ENCODE assay signal across 13 cellular contexts in the genomic region with DNA sequence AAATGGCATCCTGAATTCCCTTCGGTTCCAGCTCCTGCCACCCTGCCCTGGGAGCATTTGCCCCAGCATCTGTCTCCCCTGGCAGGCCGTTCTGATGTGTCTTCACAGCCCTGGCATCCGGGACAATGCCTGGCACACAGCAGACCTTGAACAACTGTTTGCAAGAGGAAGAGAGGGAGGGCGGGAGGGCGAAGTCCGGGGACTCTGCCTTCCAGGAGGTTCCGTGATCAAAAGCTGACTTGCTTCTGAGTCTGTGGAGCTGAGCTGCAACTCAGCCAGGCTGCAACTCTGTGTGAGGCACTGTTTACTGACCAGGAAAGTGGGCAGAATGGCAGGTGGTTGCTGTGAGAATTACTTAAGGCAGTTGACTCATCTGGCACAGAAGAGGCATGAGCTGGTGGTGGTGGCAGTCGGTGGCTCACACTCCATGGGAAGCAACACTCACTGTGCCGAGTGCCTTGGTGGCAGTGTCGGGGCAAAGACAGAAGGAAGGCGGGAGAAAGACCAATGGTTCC.
DNase-seq lines count a peak whose midpoint lies in the region; ATAC-seq, FAIRE-seq and TF ChIP-seq lines count a peak whose summit lies in the region.
"Had no signal": no experiment of that assay in that cellular context is flagged by ENCODE, and none has a peak within 500 bp of the region (broad histone marks: within the 10 kb centered on the region; RNA-seq: fewer than 3 reads in every experiment).

No MANE protein-coding gene starts in this region.

- H2AFZ ChIP-seq in IMR-90 (replicated peaks; ENCODE audit: low read length, poor library complexity), result no peak overlapping the region
- H2AFZ ChIP-seq in astrocyte (ENCODE audit: low read depth, low read length), result peak overlapping the region; percentile 1

- H3K36me3 Mint-ChIP-seq in astrocyte (ENCODE audit: low read depth, unreplicated experiment), result no peaks in the 10 kb centered on the region
- H3K36me3 Mint-ChIP-seq: T-cell had no signal

- H2AK5ac ChIP-seq in IMR-90 (ENCODE audit: low read depth, low read length), result no peak overlapping the region

- FAIRE-seq in astrocyte (lab: Jason Lieb, UNC), result no peak
- FAIRE-seq in D721Med (lab: Jason Lieb, UNC), result no peak

- TF ChIP-seq CTCF in IMR-90 (conservative IDR thresholded peaks at IDR 0.05; ENCODE audit: low read depth, low read length) (no peak), astrocyte (IDR thresholded peaks at IDR 0.05; ENCODE audit: insufficient read depth, low read depth, low read length) (no peak), psoas muscle (IDR thresholded peaks at IDR 0.05) (no peak), D721Med (IDR thresholded peaks at IDR 0.05; ENCODE audit: insufficient read depth, missing control alignments) (no peak)

- in situ Hi-C loops in IMR-90 (cut with MboI; ENCODE audit: low sequenced_read_pairs), result no loop called here

- H3K4me1 Mint-ChIP-seq in astrocyte (ENCODE audit: low read depth, unreplicated experiment), result peaks cover 6% of the 10 kb centered on the region

- no TSS peak for BruUV-seq in IMR-90 (replicated peaks; lab: Mats Ljungman, UMichigan)

- no peak overlapping the region for H4K8ac ChIP-seq in IMR-90 (ENCODE audit: low read depth in 2 of 2, low read length in 2 of 2)

- H3K4me3 ChIP-seq in IMR-90 (ENCODE audit: insufficient read depth, low read depth, low read length), result no peak overlapping the region
- H3K4me3 ChIP-seq in astrocyte (ENCODE audit: insufficient read depth, low read depth, low read length), result no peak overlapping the region
- H3K4me3 ChIP-seq in psoas muscle, result no peak overlapping the region
- H3K4me3 ChIP-seq: thoracic aorta had no signal

- H3K27me3 ChIP-seq in IMR-90 (ENCODE audit: control insufficient read depth, insufficient read depth, low read length), result peaks cover 34% of the 10 kb centered on the region
- peaks cover 4% of the 10 kb centered on the region for H3K27me3 ChIP-seq in astrocyte (ENCODE audit: insufficient read depth, low read length)
- peaks cover 0 to 52% (median 19%) of the 10 kb centered on the region in 3 donors for H3K27me3 ChIP-seq in psoas muscle (ENCODE audit: insufficient read depth in 3 of 3, low read length in 2 of 3)

- no peak for TF ChIP-seq RAD21 in IMR-90 (IDR thresholded peaks at IDR 0.05; ENCODE audit: low read length)

- no peaks in the 10 kb centered on the region for H3K9me3 Mint-ChIP-seq in astrocyte (ENCODE audit: unreplicated experiment)
- H3K9me3 Mint-ChIP-seq: activated CD4-positive, alpha-beta T cell treated with anti-CD3 and anti-CD28 coated beads, Interleukin-2, amount 10 ng/mL, durations not matched to agents 24 days and 14 days; T-cell had no signal

- no peaks in the 10 kb centered on the region for H3K79me1 ChIP-seq in IMR-90 (ENCODE audit: low read depth in 1 of 2, low read length in 2 of 2)

- DNase-seq in IMR-90 (no peak), astrocyte (ENCODE audit: low read depth) (peak; percentile 23), inferior parietal cortex (ENCODE audit: extremely low spot score) (peak; percentile 23), psoas muscle (peak; percentile 47 to 72), D721Med (ENCODE audit: insufficient read length, low spot score) (no peak), germinal center (ENCODE audit: low spot score) (no peak), DMS53 treated with DMSO at 0.1 percent for 48 hours (lab: John Stamatoyannopoulos, UW; ENCODE audit: unreplicated experiment) (no peak)
- DNase-seq: activated CD4-positive, alpha-beta T cell treated with anti-CD3 and anti-CD28 coated beads, Interleukin-2, amount 10 ng/mL, durations not matched to agents 24 days and 14 days; activated effector memory CD4-positive, alpha-beta T cell treated with Interleukin-2 at 50 U/mL for 16 hours; T-cell had no signal

- no peaks in the 10 kb centered on the region for H3K79me2 ChIP-seq in astrocyte (ENCODE audit: insufficient read depth, low read length)

- intact Hi-C loops in IMR-90 (cut with micrococcal nuclease), result no loop called here
- intact Hi-C loops in psoas muscle (cut with DNase I), result loop anchor here (2.0 to 5.0 kb wide), 2 partner anchors 233 to 962 kb away; no protein-coding TSS in a partner anchor

- H3K56ac ChIP-seq in IMR-90 (ENCODE audit: extremely low read depth, insufficient read depth, low read length), result no peak overlapping the region

- peak overlapping the region; percentile 45; the same call in 1 of the 2 replicates for H3K18ac ChIP-seq in IMR-90 (ENCODE audit: low read depth, low read length)

- no peak overlapping the region for H3K27ac Mint-ChIP-seq in astrocyte (ENCODE audit: unreplicated experiment)
- H3K27ac Mint-ChIP-seq: activated CD4-positive, alpha-beta T cell treated with anti-CD3 and anti-CD28 coated beads, Interleukin-2, amount 10 ng/mL, durations not matched to agents 24 days and 14 days; T-cell had no signal

- POLR2A ChIA-PET in IMR-90 (lab: Charles Lee; ENCODE audit: unreplicated experiment), result no interaction called here

- peaks cover 51% of the 10 kb centered on the region for H3K27me3 Mint-ChIP-seq in astrocyte (ENCODE audit: low read depth, unreplicated experiment)

- no peak overlapping the region for H3K14ac ChIP-seq in IMR-90 (replicated peaks; ENCODE audit: low read depth, low read length)

- CTCF ChIA-PET in IMR-90 (lab: Yijun Ruan, JAX), result no interaction called here

- no peak overlapping the region for H2AK9ac ChIP-seq in IMR-90 (replicated peaks; ENCODE audit: low read depth, low read length, poor library complexity)

- H3K9me3 ChIP-seq in IMR-90 (ENCODE audit: control insufficient read depth, insufficient read depth, low read length) (no peaks in the 10 kb centered on the region), astrocyte (ENCODE audit: insufficient read depth, low read depth, low read length) (no peaks in the 10 kb centered on the region), psoas muscle (no peaks in the 10 kb centered on the region)
- H3K9me3 ChIP-seq: thoracic aorta had no signal

- no peak overlapping the region for H2BK15ac ChIP-seq in IMR-90 (ENCODE audit: low read depth, low read length)

- no peak for TF ChIP-seq POLR2A in IMR-90 (IDR thresholded peaks at IDR 0.05; ENCODE audit: low read depth, low read length)

- H3K4me2 ChIP-seq in IMR-90 (ENCODE audit: low read depth, low read length) (peak overlapping the region; percentile 59; the same call in 1 of the 2 replicates), astrocyte (ENCODE audit: low read length) (peak overlapping the region; percentile 39)
- H3K4me2 ChIP-seq: KMS-11 had no signal

- dilution Hi-C loops in IMR-90 (cut with HindIII; ENCODE audit: low sequenced_read_pairs, unreplicated experiment), result no loop called here

- H2BK5ac ChIP-seq in IMR-90 (ENCODE audit: low read depth, low read length, poor library complexity, severe bottlenecking), result no peak overlapping the region

- ATAC-seq in IMR-90 (ENCODE audit: low read depth), result 0 out of 2 replicates have a peak, but pooled peaks have one; percentile 2
- ATAC-seq in psoas muscle, result peak; percentile 41 to 66 (median 57)
- ATAC-seq in HG03571 (IDR thresholded peaks at IDR 0.05; ENCODE audit: unreplicated experiment), result no peak
- ATAC-seq: T-cell had no signal

- no peak overlapping the region for H4K91ac ChIP-seq in IMR-90 (ENCODE audit: insufficient read depth, low read depth, low read length)

- no peak overlapping the region for H3K23ac ChIP-seq in IMR-90 (ENCODE audit: low read depth, low read length)

- peaks cover 15% of the 10 kb centered on the region for H3K4me1 ChIP-seq in IMR-90 (ENCODE audit: control insufficient read depth, insufficient read depth, low read length)
- H3K4me1 ChIP-seq in astrocyte (ENCODE audit: insufficient read depth, low read length), result peaks cover 5% of the 10 kb centered on the region
- no peaks in the 10 kb centered on the region for H3K4me1 ChIP-seq in psoas muscle

- no peak overlapping the region for H3K9ac ChIP-seq in IMR-90 (ENCODE audit: low read depth, low read length)
- H3K9ac ChIP-seq in astrocyte (ENCODE audit: low read length), result no peak overlapping the region
- H3K9ac ChIP-seq: KMS-11 had no signal

- H3K9me1 ChIP-seq in IMR-90 (ENCODE audit: insufficient read depth, low read length), result no peaks in the 10 kb centered on the region; the same call in 1 of the 2 replicates

- no peak overlapping the region for H2BK120ac ChIP-seq in IMR-90 (ENCODE audit: low read depth, low read length)

- peak overlapping the region; percentile 30; the same call in 1 of the 2 replicates for H4K5ac ChIP-seq in IMR-90 (ENCODE audit: low read depth, low read length)

- H3K4ac ChIP-seq in IMR-90 (ENCODE audit: low read depth, low read length), result no peak overlapping the region

- H2BK20ac ChIP-seq in IMR-90 (ENCODE audit: low read depth, low read length), result no peak overlapping the region

- H3K27ac ChIP-seq in IMR-90 (ENCODE audit: insufficient read depth, low read length), result peak overlapping the region; percentile 45; the same call in 1 of the 2 replicates
- H3K27ac ChIP-seq in astrocyte (ENCODE audit: low read depth, low read length), result no peak overlapping the region
- H3K27ac ChIP-seq in psoas muscle, result peak overlapping the region; percentile 21
- H3K27ac ChIP-seq: KMS-11, thoracic aorta had no signal

- H3K36me3 ChIP-seq in IMR-90 (ENCODE audit: control insufficient read depth, insufficient read depth, low read length) (no peaks in the 10 kb centered on the region), astrocyte (ENCODE audit: insufficient read depth, low read length) (no peaks in the 10 kb centered on the region), psoas muscle (ENCODE audit: insufficient read depth in 1 of 2, low read depth in 1 of 2) (no peaks in the 10 kb centered on the region)
- H3K36me3 ChIP-seq: thoracic aorta had no signal

- peaks cover 4% of the 10 kb centered on the region; the same call in 1 of the 2 replicates for H4K20me1 ChIP-seq in IMR-90 (ENCODE audit: insufficient read depth, low read length)
- no peaks in the 10 kb centered on the region for H4K20me1 ChIP-seq in astrocyte (ENCODE audit: insufficient read depth, low read length)

- no peak overlapping the region for H3K4me3 Mint-ChIP-seq in astrocyte (ENCODE audit: unreplicated experiment)
- H3K4me3 Mint-ChIP-seq: activated CD4-positive, alpha-beta T cell treated with anti-CD3 and anti-CD28 coated beads, Interleukin-2, amount 10 ng/mL, durations not matched to agents 24 days and 14 days; T-cell had no signal

- WGBS in IMR-90 (ENCODE audit: extremely low coverage in 2 of 2, insufficient read length in 1 of 2), 2 experiments, result 76% methylated on average over 8 of the region's 11 CpGs; no CpG with 5 or more reads in 1 of the 2 experiments
- WGBS in psoas muscle, 3 donors, result 14 to 24% (median 19%) methylated on average over 11 of the region's 11 CpGs

TF ChIP-seq in IMR-90, 13 proteins besides CTCF, POLR2A, EP300 and RAD21:
- TF ChIP-seq RCOR1 (IDR thresholded peaks at IDR 0.05; ENCODE audit: insufficient replicate concordance, low read length) (peak; percentile 28), CEBPB (IDR thresholded peaks at IDR 0.05; ENCODE audit: low read depth, low read length) (no peak), MAFK (IDR thresholded peaks at IDR 0.05; ENCODE audit: low read depth, low read length) (no peak)

Comparison
In these comparisons a context has a peak if more than half of its experiments do, and no peak if none do; other contexts are left out.
1. DNase-seq: peak in astrocyte (single experiment), inferior parietal cortex (single experiment) and psoas muscle (2 of 2); none in IMR-90 (single experiment), D721Med (single experiment), germinal center (single experiment) and DMS53 treated with DMSO at 0.1 percent for 48 hours (single experiment).